14 cellular contexts compared by ENCODE assay signal in genomic region chr12:26176725-26177124, GRCh38. TPM values are rescaled to one million over a fixed set of nuclear protein-coding genes. Genes with fewer than 3 reads are reported as not detected.
DNase-seq lines count a peak whose midpoint lies in the region; ATAC-seq and TF ChIP-seq lines count a peak whose summit lies in the region.
"Had no signal": no experiment of that assay in that cellular context is flagged by ENCODE, and none has a peak within 500 bp of the region (broad histone marks: within the 10 kb centered on the region; RNA-seq: fewer than 3 reads in every experiment).

No MANE protein-coding gene starts in this region.

- TF ChIP-seq CTCF in PC-3 (conservative IDR thresholded peaks at IDR 0.05; ENCODE audit: low read depth, low read length), result no peak
- TF ChIP-seq CTCF in transverse colon (IDR thresholded peaks at IDR 0.05), result peak in 1 of 5 experiments; percentile 34
- no peak for TF ChIP-seq CTCF in GM13977 (IDR thresholded peaks at IDR 0.05; ENCODE audit: extremely low read depth, insufficient read depth, missing control alignments)

- H3K4me3 ChIP-seq in PC-3 (ENCODE audit: low read length) (no peak overlapping the region), transverse colon (no peak overlapping the region)
- H3K4me3 ChIP-seq: BLaER1 treated with 17β-estradiol and CSF1 and Interleukin-3, amounts not matched to agents 10 nM and 100 nM had no signal

- ATAC-seq in PC-3 (peak; percentile 72), left colon (peak; percentile 81), GM21619 (IDR thresholded peaks at IDR 0.05; ENCODE audit: unreplicated experiment) (no peak)

- in situ Hi-C loops in transverse colon (cut with MboI; ENCODE audit: low pct_ligation_motif_present in 1 of 4, low pct_unique_long_range_greater_than_20kb in 1 of 4, low sequenced_read_pairs in 3 of 4), result no loop called here
- in situ Hi-C loops in GM13977 (cut with MboI; ENCODE audit: low pct_unique_long_range_greater_than_20kb, low sequenced_read_pairs, unreplicated experiment), result no loop called here

- 40 to 54% methylated on average over 4 of the region's 4 CpGs for WGBS in transverse colon (ENCODE audit: low coverage in 1 of 2), 2 donors

- H3K36me3 ChIP-seq in PC-3 (ENCODE audit: low read depth, low read length) (no peaks in the 10 kb centered on the region), transverse colon (no peaks in the 10 kb centered on the region)
- H3K36me3 ChIP-seq: BLaER1 treated with 17β-estradiol and CSF1 and Interleukin-3, amounts not matched to agents 10 nM and 100 nM had no signal

- intact Hi-C loops in PC-3 (cut with micrococcal nuclease), result loop anchor here (1.0 kb wide), 3 partner anchors 23 to 98 kb away; no protein-coding TSS in a partner anchor
- intact Hi-C loops in left colon (cut with DNase I, micrococcal nuclease), result no loop called here
- intact Hi-C loops in transverse colon (cut with DNase I; ENCODE audit: low total_unique reads), result no loop called here

- H3K4me1 ChIP-seq in PC-3 (ENCODE audit: insufficient read depth, low read length), result peaks cover 8% of the 10 kb centered on the region; the same call in 1 of the 2 replicates
- H3K4me1 ChIP-seq in transverse colon, result peaks cover 0 to 29% (median 14%) of the 10 kb centered on the region in 4 donors
- H3K4me1 ChIP-seq: BLaER1 treated with 17β-estradiol and CSF1 and Interleukin-3, amounts not matched to agents 10 nM and 100 nM had no signal

- no peak overlapping the region for H2AFZ ChIP-seq in PC-3 (ENCODE audit: low read length)

- no peaks in the 10 kb centered on the region for H3K9me2 ChIP-seq in PC-3 (replicated peaks; ENCODE audit: low read length)

- no peak for TF ChIP-seq POLR2A in transverse colon (IDR thresholded peaks at IDR 0.05)

- H3K9ac ChIP-seq in PC-3 (ENCODE audit: low read length), result no peak overlapping the region
- H3K9ac ChIP-seq: BLaER1 treated with 17β-estradiol and CSF1 and Interleukin-3, amounts not matched to agents 10 nM and 100 nM had no signal

- H3K27ac ChIP-seq in PC-3 (ENCODE audit: low read length) (no peak overlapping the region), transverse colon (peak overlapping the region; percentile 54 to 77 (median 74))
- H3K27ac ChIP-seq: BLaER1 treated with 17β-estradiol and CSF1 and Interleukin-3, amounts not matched to agents 10 nM and 100 nM had no signal

- POLR2A ChIA-PET in PC-3 (lab: Charles Lee; ENCODE audit: unreplicated experiment), result interaction anchor here (0.6 to 1.1 kb wide), 2 partner anchors 68 to 97 kb away, joined by 4 to 5 read pairs; no protein-coding TSS in a partner anchor

- H3F3A ChIP-seq in PC-3 (ENCODE audit: low read length, unreplicated experiment), result no peaks in the 10 kb centered on the region

- H3K79me2 ChIP-seq in PC-3 (ENCODE audit: low read length), result no peaks in the 10 kb centered on the region

- CTCF ChIA-PET in PC-3 (lab: Charles Lee), result no interaction called here

- no peaks in the 10 kb centered on the region for H3K27me3 ChIP-seq in PC-3 (ENCODE audit: low read length)
- H3K27me3 ChIP-seq in transverse colon, result no peaks in the 10 kb centered on the region
- H3K27me3 ChIP-seq: BLaER1 treated with 17β-estradiol and CSF1 and Interleukin-3, amounts not matched to agents 10 nM and 100 nM had no signal

- BruUV-seq in PC-3 (replicated peaks; lab: Mats Ljungman, UMichigan), result no TSS peak

- H3K4me2 ChIP-seq in PC-3 (ENCODE audit: low read length), result no peak overlapping the region
- H3K4me2 ChIP-seq: BLaER1 treated with 17β-estradiol and CSF1 and Interleukin-3, amounts not matched to agents 10 nM and 100 nM had no signal

- no peaks in the 10 kb centered on the region for H4K20me1 ChIP-seq in PC-3 (ENCODE audit: low read length)
- H4K20me1 ChIP-seq: BLaER1 treated with 17β-estradiol and CSF1 and Interleukin-3, amounts not matched to agents 10 nM and 100 nM had no signal

- DNase-seq in DMS53 (lab: John Stamatoyannopoulos, UW) (peak; percentile 39), DMS53 treated with DMSO at 0.1 percent for 48 hours (lab: John Stamatoyannopoulos, UW; ENCODE audit: unreplicated experiment) (no peak), PC-3 (no peak), left colon (no peak), transverse colon (no peak), AG08396 (ENCODE audit: low spot score) (no peak), GM13977 (ENCODE audit: low spot score) (no peak)
- DNase-seq: 8988T; CD4-positive, alpha-beta T cell; DND-41; GDM1; HCEC 1CT had no signal

- no peak for TF ChIP-seq EP300 in transverse colon (IDR thresholded peaks at IDR 0.05; ENCODE audit: low read depth)

- H3K9me3 ChIP-seq in PC-3 (ENCODE audit: low read length), result no peaks in the 10 kb centered on the region
- H3K9me3 ChIP-seq in transverse colon, result no peaks in the 10 kb centered on the region
- H3K9me3 ChIP-seq: BLaER1 treated with 17β-estradiol and CSF1 and Interleukin-3, amounts not matched to agents 10 nM and 100 nM had no signal

RNA-seq across cellular contexts. Expression of gene SSPN, which starts 18.6 kb away (rescaled TPM):
- 11.2 and 11.9 TPM in 2 replicates for total RNA-seq in PC-3 (2014; rRNA removed)
- total RNA-seq in left colon, result 10 to 100 TPM; 12.8 to 20.6 TPM
- 100 to 1,000 TPM in 1 of 4 donors, 10 to 100 TPM in 2, 1 to 10 TPM in 1; 4.5 to 103 (median 15.0) TPM for total RNA-seq in transverse colon
- total RNA-seq: CD4-positive, alpha-beta T cell had no signal

RNA-seq across cellular contexts. Expression of gene BHLHE41, which starts 51.9 kb away (rescaled TPM):
- total RNA-seq in PC-3 (2014; rRNA removed), result 77.6 and 81.0 TPM in 2 replicates
- 10 to 100 TPM; 35.4 to 48.4 TPM for total RNA-seq in left colon
- 10 to 100 TPM in 3 of 4 donors, not detected in 1; 12.2 to 22.8 (median 18.1) TPM for total RNA-seq in transverse colon
- total RNA-seq: CD4-positive, alpha-beta T cell had no signal
